ENCODE assay signal across 21 cellular contexts in the genomic region with DNA sequence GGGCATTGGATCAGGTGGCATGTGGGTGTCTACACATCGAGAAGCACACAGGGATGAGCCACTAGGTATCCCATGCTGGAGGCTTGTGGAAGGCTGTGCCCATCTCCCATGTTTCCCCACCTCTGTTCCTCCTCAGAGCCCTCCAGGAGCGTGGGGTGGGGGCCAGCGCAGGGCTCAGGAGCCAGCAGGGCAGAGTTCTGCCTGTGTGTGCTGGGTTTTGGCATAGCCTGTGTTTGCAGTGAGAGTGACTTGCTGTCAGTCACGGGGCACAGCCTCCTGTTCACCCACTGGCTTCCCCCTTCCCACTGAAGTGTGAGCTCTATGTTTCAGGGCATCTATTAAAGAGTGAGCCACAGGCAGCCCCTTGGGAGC.
"Had no signal": no experiment of that assay in that cellular context is flagged by ENCODE, and none has a peak within 500 bp of the region (broad histone marks: within the 10 kb centered on the region; RNA-seq: fewer than 3 reads in every experiment).

No MANE protein-coding gene starts in this region.

- H3K9me3 Mint-ChIP-seq: activated naive CD4-positive, alpha-beta T cell treated with anti-CD3 and anti-CD28 coated beads for 36 hours; activated naive CD8-positive, alpha-beta T cell treated with anti-CD3 and anti-CD28 coated beads, Interleukin-2, amount 50 U/mL, for 24 hours; activated T-helper 1 cell treated with anti-CD3 and anti-CD28 coated beads, Interleukin-12 subunit alpha, Interleukin-12 subunit beta, Interleukin-2, Interleukin-4 antibody, amounts not matched to agents 30 ng/mL and 10 ng/mL and 1 ng/mL, durations not matched to agents 14 hours and 24 hours and 36 hours; immature natural killer cell; nephron progenitor cell; stimulated activated memory B cell treated with anti-CD40 and anti-IgM and Interleukin-4, amounts not matched to agents 10 μg/mL and 1 μg/mL and 100 μg/mL, for 72 hours had no signal

- H3K36me3 ChIP-seq: WERI-Rb-1 had no signal

- H3K27ac ChIP-seq: brain microvascular endothelial cell, psoas muscle, SK-N-MC, thoracic aorta, WERI-Rb-1 had no signal

- H3K27me3 ChIP-seq: brain microvascular endothelial cell, esophagus muscularis mucosa, gastroesophageal sphincter had no signal

- H3K27ac Mint-ChIP-seq: activated naive CD4-positive, alpha-beta T cell treated with anti-CD3 and anti-CD28 coated beads for 36 hours; activated naive CD8-positive, alpha-beta T cell treated with anti-CD3 and anti-CD28 coated beads, Interleukin-2, amount 50 U/mL, for 24 hours; activated T-helper 1 cell treated with anti-CD3 and anti-CD28 coated beads, Interleukin-12 subunit alpha, Interleukin-12 subunit beta, Interleukin-2, Interleukin-4 antibody, amounts not matched to agents 30 ng/mL and 10 ng/mL and 1 ng/mL, durations not matched to agents 14 hours and 24 hours and 36 hours; nephron progenitor cell; stimulated activated memory B cell treated with anti-CD40 and anti-IgM and Interleukin-4, amounts not matched to agents 10 μg/mL and 1 μg/mL and 100 μg/mL, for 72 hours had no signal

- H3K4me1 Mint-ChIP-seq: activated naive CD8-positive, alpha-beta T cell treated with anti-CD3 and anti-CD28 coated beads, Interleukin-2, amount 50 U/mL, for 24 hours; nephron progenitor cell had no signal

- H3K9me3 ChIP-seq: esophagus muscularis mucosa, gastroesophageal sphincter, psoas muscle, thoracic aorta had no signal

- H3K4me3 ChIP-seq: esophagus muscularis mucosa, gastroesophageal sphincter, lung, psoas muscle, SK-N-MC, thoracic aorta had no signal

- H3K4me3 Mint-ChIP-seq: activated naive CD4-positive, alpha-beta T cell treated with anti-CD3 and anti-CD28 coated beads for 36 hours; activated naive CD8-positive, alpha-beta T cell treated with anti-CD3 and anti-CD28 coated beads, Interleukin-2, amount 50 U/mL, for 24 hours; activated T-helper 1 cell treated with anti-CD3 and anti-CD28 coated beads, Interleukin-12 subunit alpha, Interleukin-12 subunit beta, Interleukin-2, Interleukin-4 antibody, amounts not matched to agents 30 ng/mL and 10 ng/mL and 1 ng/mL, durations not matched to agents 14 hours and 24 hours and 36 hours; immature natural killer cell; nephron progenitor cell; stimulated activated memory B cell treated with anti-CD40 and anti-IgM and Interleukin-4, amounts not matched to agents 10 μg/mL and 1 μg/mL and 100 μg/mL, for 72 hours had no signal

- DNase-seq: activated CD4-positive, alpha-beta T cell treated with anti-CD3 and anti-CD28 coated beads for 1 hour; activated naive CD4-positive, alpha-beta T cell treated with anti-CD3 and anti-CD28 coated beads for 36 hours; activated naive CD8-positive, alpha-beta T cell treated with anti-CD3 and anti-CD28 coated beads, Interleukin-2, amount 50 U/mL, for 24 hours; aorta; brain microvascular endothelial cell; cerebellar nuclear complex; effector memory CD4-positive, alpha-beta T cell; immature natural killer cell; kidney glomerular epithelial cell; midbrain; nephron progenitor cell; psoas muscle; stimulated activated CD4-positive, alpha-beta T cell treated with anti-CD3 and anti-CD28 coated beads, Interleukin-4, amount 100 ng/mL, for 4 hours; WERI-Rb-1 had no signal

- H3K27me3 Mint-ChIP-seq: activated naive CD8-positive, alpha-beta T cell treated with anti-CD3 and anti-CD28 coated beads, Interleukin-2, amount 50 U/mL, for 24 hours; stimulated activated memory B cell treated with anti-CD40 and anti-IgM and Interleukin-4, amounts not matched to agents 10 μg/mL and 1 μg/mL and 100 μg/mL, for 72 hours had no signal
